ENCODE assay signal across 8 cellular contexts in the genomic region with DNA sequence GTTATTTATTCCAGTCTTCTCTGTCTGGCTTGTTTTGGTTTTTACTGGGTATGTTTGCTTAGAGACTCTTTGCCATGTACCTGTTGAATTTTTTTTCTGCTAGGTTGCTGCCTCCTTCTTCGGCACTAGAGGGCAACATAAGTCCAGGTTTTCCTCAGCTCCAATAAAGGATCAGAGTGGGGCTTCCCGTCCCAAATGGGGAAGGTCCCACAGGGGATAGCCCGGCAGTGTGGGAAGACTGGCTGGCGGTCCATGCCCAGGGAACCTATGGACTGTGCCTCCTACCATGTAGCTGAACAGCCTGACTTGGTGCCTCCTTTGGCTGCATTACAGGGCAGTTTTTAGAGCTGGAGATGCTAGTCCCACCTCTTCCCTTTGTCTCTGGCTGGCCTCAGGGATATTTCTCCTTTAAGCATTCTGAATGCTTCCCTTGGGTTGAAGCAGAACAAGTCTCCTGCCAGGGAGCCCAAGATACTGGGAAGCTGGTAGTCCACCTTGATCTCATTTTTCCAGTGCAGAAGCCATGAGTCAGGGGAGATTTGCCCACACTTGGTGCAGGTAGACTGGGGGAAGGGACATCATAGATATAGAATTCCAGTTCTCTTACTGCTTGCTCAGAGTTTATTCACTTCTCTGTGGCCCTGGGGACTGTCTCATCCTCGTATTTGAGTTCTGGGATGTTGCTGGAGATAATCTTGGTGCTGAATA.
DNase-seq lines count a peak whose midpoint lies in the region; ATAC-seq, FAIRE-seq and TF ChIP-seq lines count a peak whose summit lies in the region.

No MANE protein-coding gene starts in this region.

- no peaks in the 10 kb centered on the region; the same call in 1 of the 2 replicates for H4K20me1 ChIP-seq in PC-9 (ENCODE audit: insufficient read depth)

- no peaks in the 10 kb centered on the region for H3K9me2 ChIP-seq in PC-9 (ENCODE audit: insufficient read depth)

- H3K27me3 ChIP-seq in Caco-2 (replicated peaks; ENCODE audit: control insufficient read depth, insufficient read depth, low read length) (no peaks in the 10 kb centered on the region), H7 (ENCODE audit: control insufficient read depth, insufficient read depth, low read length) (no peaks in the 10 kb centered on the region), PC-9 (ENCODE audit: insufficient read depth, low read depth) (peaks cover 13% of the 10 kb centered on the region; the same call in 1 of the 2 replicates), transverse colon (no peaks in the 10 kb centered on the region)

- H3K27ac Mint-ChIP-seq in Caco-2 (ENCODE audit: unreplicated experiment), result no peak overlapping the region

- H3K9me3 ChIP-seq in Caco-2 (peaks cover 12% of the 10 kb centered on the region), PC-9 (ENCODE audit: insufficient read depth, low read depth) (peaks cover 7% of the 10 kb centered on the region; the same call in 1 of the 2 replicates), kidney (ENCODE audit: control insufficient read depth in 1 of 2, low read length in 2 of 2) (peaks cover 0 to 6% of the 10 kb centered on the region in 2 donors), transverse colon (peaks cover 14 to 16% of the 10 kb centered on the region in 2 donors)

- H3K4me3 Mint-ChIP-seq in Caco-2 (ENCODE audit: unreplicated experiment), result no peak overlapping the region

- peaks cover 60% of the 10 kb centered on the region for H3K36me3 Mint-ChIP-seq in Caco-2 (ENCODE audit: insufficient read depth, unreplicated experiment)

- no peak overlapping the region for H3K27ac ChIP-seq in PC-9
- no peak overlapping the region for H3K27ac ChIP-seq in kidney (ENCODE audit: low read depth in 2 of 2, low read length in 2 of 2)
- no peak overlapping the region for H3K27ac ChIP-seq in transverse colon

- FAIRE-seq in kidney (lab: Jason Lieb, UNC), result no peak
- no peak for FAIRE-seq in frontal cortex (lab: Jason Lieb, UNC)

- H3K36me3 ChIP-seq in Caco-2 (ENCODE audit: control insufficient read depth, insufficient read depth, low read length), result no peaks in the 10 kb centered on the region; the same call in 1 of the 2 replicates
- no peaks in the 10 kb centered on the region for H3K36me3 ChIP-seq in H7 (replicated peaks; ENCODE audit: control insufficient read depth, insufficient read depth, low read length)
- no peaks in the 10 kb centered on the region for H3K36me3 ChIP-seq in PC-9 (ENCODE audit: low read depth)
- peaks cover 0 to under 1% of the 10 kb centered on the region in 2 donors for H3K36me3 ChIP-seq in kidney (ENCODE audit: control insufficient read depth in 1 of 2, insufficient read depth in 2 of 2, low read length in 2 of 2)
- no peaks in the 10 kb centered on the region for H3K36me3 ChIP-seq in transverse colon

- TF ChIP-seq POLR2A in transverse colon (IDR thresholded peaks at IDR 0.05), result no peak

- no peak overlapping the region for H2AFZ ChIP-seq in PC-9

- H3K9ac ChIP-seq in kidney (ENCODE audit: low read length in 2 of 2), result no peak overlapping the region

- H3K4me3 ChIP-seq in Caco-2 (ENCODE audit: low read depth, low read length), result no peak overlapping the region
- H3K4me3 ChIP-seq in H7 (ENCODE audit: insufficient read depth, low read depth, low read length), result no peak overlapping the region
- no peak overlapping the region for H3K4me3 ChIP-seq in PC-9
- H3K4me3 ChIP-seq in kidney (ENCODE audit: low read length in 2 of 2), result no peak overlapping the region
- H3K4me3 ChIP-seq in transverse colon, result no peak overlapping the region

- ATAC-seq in HG03097 (IDR thresholded peaks at IDR 0.05; ENCODE audit: low FRiP score, unreplicated experiment), result no peak

- peaks cover 18% of the 10 kb centered on the region for H3K9me3 Mint-ChIP-seq in Caco-2 (ENCODE audit: unreplicated experiment)

- H3K4me1 ChIP-seq in Caco-2 (no peaks in the 10 kb centered on the region), PC-9 (replicated peaks; ENCODE audit: insufficient read depth) (no peaks in the 10 kb centered on the region), kidney (ENCODE audit: control insufficient read depth in 1 of 2, insufficient read depth in 1 of 2, low read depth in 1 of 2, low read length in 2 of 2) (no peaks in the 10 kb centered on the region), transverse colon (peaks cover 0 to 8% (median 3%) of the 10 kb centered on the region in 4 donors)

- no peaks in the 10 kb centered on the region for H3K4me1 Mint-ChIP-seq in Caco-2 (ENCODE audit: low read depth, unreplicated experiment)

- DNase-seq in Caco-2 (peak; percentile 39 to 53), H7 (peak; percentile 90), PC-9 (peak; percentile 40 to 53), astrocyte of the hippocampus (ENCODE audit: low read depth, low spot score) (peak; percentile 60), kidney (peak; percentile 62), transverse colon (peak; percentile 13), frontal cortex (ENCODE audit: low spot score in 2 of 2) (no peak)

- BruUV-seq in Caco-2 (replicated peaks; lab: Mats Ljungman, UMichigan) (no TSS peak), PC-9 (replicated peaks; lab: Mats Ljungman, UMichigan) (no TSS peak)

- in situ Hi-C loops in transverse colon (cut with MboI; ENCODE audit: low pct_ligation_motif_present in 1 of 4, low pct_unique_long_range_greater_than_20kb in 1 of 4, low sequenced_read_pairs in 3 of 4), result loop anchor here (25.0 kb wide), 1 partner anchor 270 kb away; no protein-coding TSS in a partner anchor

- POLR2A ChIA-PET in Caco-2 (lab: Charles Lee) (no interaction called here), PC-9 (lab: Charles Lee; ENCODE audit: unreplicated experiment) (no interaction called here)

- WGBS in transverse colon (ENCODE audit: low coverage in 1 of 2), 2 donors, result 18 to 36% methylated on average over 4 to 5 of the region's 5 CpGs

- peak; percentile 56 to 60 for TF ChIP-seq CTCF in Caco-2 (IDR thresholded peaks at IDR 0.05; ENCODE audit: insufficient read depth in 1 of 2, low read depth in 1 of 2, low read length in 1 of 2, severe bottlenecking in 1 of 2, unreplicated experiment in 1 of 2)
- TF ChIP-seq CTCF in PC-9 (conservative IDR thresholded peaks at IDR 0.05), result peak; percentile 97
- TF ChIP-seq CTCF in kidney (IDR thresholded peaks at IDR 0.05; ENCODE audit: borderline replicate concordance, extremely low read depth, insufficient read depth), result peak; percentile 70
- TF ChIP-seq CTCF in transverse colon (IDR thresholded peaks at IDR 0.05), result peak; percentile 49 to 72 (median 58)

- intact Hi-C loops in Caco-2 (cut with micrococcal nuclease; ENCODE audit: unreplicated experiment), result loop anchor here (5.0 kb wide), 1 partner anchor 265 kb away; no protein-coding TSS in a partner anchor
- intact Hi-C loops in PC-9 (cut with micrococcal nuclease; ENCODE audit: unreplicated experiment), result loop anchor here (1.0 to 5.0 kb wide), 4 partner anchors 151 to 380 kb away; partner anchors contain the start of genes ALG12 and CRELD2
- intact Hi-C loops in kidney (cut with DNase I), result no loop called here
- intact Hi-C loops in transverse colon (cut with DNase I; ENCODE audit: low total_unique reads), result loop anchor here (5.0 kb wide), 2 partner anchors 155 to 225 kb away; no protein-coding TSS in a partner anchor

- no peak overlapping the region for H3K4me2 ChIP-seq in PC-9

- no peaks in the 10 kb centered on the region for H3K27me3 Mint-ChIP-seq in Caco-2 (ENCODE audit: insufficient read depth, unreplicated experiment)

- CTCF ChIA-PET in Caco-2 (lab: Charles Lee) (interaction anchor here (0.6 to 1.2 kb wide), 3 partner anchors 163 to 263 kb away, joined by 3 to 4 read pairs (median 3); no protein-coding TSS in a partner anchor), PC-9 (lab: Charles Lee) (interaction anchor here (0.6 to 1.2 kb wide), 3 partner anchors 10 to 299 kb away, joined by 3 to 8 read pairs (median 5); no protein-coding TSS in a partner anchor)

- H3K79me2 ChIP-seq in PC-9 (ENCODE audit: low read depth), result no peaks in the 10 kb centered on the region

- no peak for TF ChIP-seq EP300 in transverse colon (IDR thresholded peaks at IDR 0.05; ENCODE audit: low read depth)

- H3F3A ChIP-seq in PC-9 (ENCODE audit: insufficient read depth, low read depth), result peaks cover 16% of the 10 kb centered on the region; the same call in 1 of the 2 replicates

Comparison
In these comparisons a context has a peak if more than half of its experiments do, and no peak if none do; other contexts are left out.
1. DNase-seq: peak in Caco-2 (2 of 2), H7 (single experiment), PC-9 (2 of 2), astrocyte of the hippocampus (single experiment), kidney (single experiment) and transverse colon (single experiment); none in frontal cortex (0 of 2).
2. Peak in every context shown above with its lines, with median percentiles within 50 percentile points of each other: CTCF ChIP-seq.